In the genomic region with DNA sequence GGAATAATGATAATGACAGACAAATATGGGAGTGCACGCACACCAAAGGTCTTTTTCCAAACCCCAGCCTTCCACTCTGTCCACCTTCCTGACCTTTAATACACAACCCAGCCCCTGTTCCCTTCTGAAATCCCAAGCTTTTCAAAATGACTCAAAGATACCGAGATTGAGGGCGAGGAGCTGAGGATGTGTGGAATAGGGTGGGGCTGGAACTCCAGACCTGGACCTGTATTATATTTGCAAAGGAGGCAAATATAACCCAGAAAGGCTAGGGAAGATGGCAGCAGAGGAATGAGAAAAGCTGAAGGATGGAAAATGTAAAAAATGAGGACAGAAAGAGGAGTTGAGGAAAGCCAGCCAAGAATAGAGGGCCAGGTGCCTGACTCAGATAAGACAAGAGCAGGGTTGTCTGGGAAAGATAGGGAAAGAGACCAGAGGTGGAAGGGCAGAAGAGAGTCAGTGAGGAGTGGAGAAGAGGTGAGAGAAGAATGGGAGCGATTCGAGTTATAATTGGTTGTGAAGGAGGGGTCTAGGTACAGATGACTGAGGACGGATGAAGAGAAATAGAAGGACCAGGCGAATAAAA, we compare ENCODE assay signal across 9 cellular contexts. TPM values are rescaled to one million over a fixed set of nuclear protein-coding genes. Genes with fewer than 3 reads are reported as not detected.
A peak's percentile ranks its signal among the peaks of the same experiment; 100 is the strongest.
DNase-seq lines count a peak whose midpoint lies in the region; ATAC-seq and TF ChIP-seq lines count a peak whose summit lies in the region.
"Had no signal": no experiment of that assay in that cellular context is flagged by ENCODE, and none has a peak within 500 bp of the region (broad histone marks: within the 10 kb centered on the region; RNA-seq: fewer than 3 reads in every experiment).

No MANE protein-coding gene starts in this region.

- H3K27ac Mint-ChIP-seq in Calu3 (ENCODE audit: unreplicated experiment) = peak overlapping the region; percentile 34

- H2AFZ ChIP-seq in MM.1S (ENCODE audit: low read length) = no peak overlapping the region
- peak overlapping the region; percentile 73 for H2AFZ ChIP-seq in mammary epithelial cell (ENCODE audit: low read depth, low read length)

- CTCF ChIA-PET in Calu3 (lab: Charles Lee) (interaction anchor here (1.5 to 2.5 kb wide), 3 partner anchors 12 to 87 kb away, joined by 4 to 24 read pairs (median 8); a partner anchor contains a TSS), mammary epithelial cell (lab: Charles Lee; ENCODE audit: low non-redundant PET) (interaction anchor here (0.7 kb wide), 1 partner anchor 200 kb away, joined by 3 read pairs; no protein-coding TSS in a partner anchor)

- no peaks in the 10 kb centered on the region for H3K9me2 ChIP-seq in MM.1S (replicated peaks; ENCODE audit: insufficient read depth, low read length)

- H3K4me3 ChIP-seq in MM.1S (ENCODE audit: low read length) (no peak overlapping the region), mammary epithelial cell (replicated peaks in 1 of 3; ENCODE audit: insufficient read depth in 1 of 3, low read depth in 2 of 3, low read length in 3 of 3) (peak overlapping the region; percentile 43 to 76 (median 47)), muscle layer of duodenum (ENCODE audit: low read depth in 1 of 2, low read length in 2 of 2) (peak overlapping the region; percentile 59 to 63)

- H3K27ac ChIP-seq in MM.1S (ENCODE audit: low read length) = no peak overlapping the region
- peak overlapping the region; percentile 54 for H3K27ac ChIP-seq in mammary epithelial cell (ENCODE audit: insufficient read depth, low read depth, low read length)
- peak overlapping the region; percentile 73 for H3K27ac ChIP-seq in muscle layer of duodenum (ENCODE audit: low read length)

- H3K4me3 Mint-ChIP-seq in Calu3 (ENCODE audit: low read depth, unreplicated experiment) = peak overlapping the region; percentile 81

- H3K9me3 ChIP-seq in MM.1S (replicated peaks; ENCODE audit: insufficient read depth, low read length) (no peaks in the 10 kb centered on the region), mammary epithelial cell (replicated peaks; ENCODE audit: insufficient read depth, low read length) (no peaks in the 10 kb centered on the region), muscle layer of duodenum (ENCODE audit: control insufficient read depth in 1 of 2, low read length in 2 of 2) (no peaks in the 10 kb centered on the region)

- H4K20me1 ChIP-seq in MM.1S (ENCODE audit: insufficient read depth, low read length) (no peaks in the 10 kb centered on the region), mammary epithelial cell (ENCODE audit: insufficient read depth, low read length) (no peaks in the 10 kb centered on the region)

- dilution Hi-C loops in mammary epithelial cell (cut with HindIII; ENCODE audit: low sequenced_read_pairs) = loop anchor here (5.0 kb wide), 1 partner anchor 67 kb away; no protein-coding TSS in a partner anchor

- WGBS in mammary epithelial cell (ENCODE audit: low coverage, missing lambda C conversion rate) = 14% methylated on average over 7 of the region's 7 CpGs

- peaks cover 50% of the 10 kb centered on the region for H3K36me3 Mint-ChIP-seq in Calu3 (ENCODE audit: insufficient read depth, unreplicated experiment)

- H3K4me1 ChIP-seq in MM.1S (ENCODE audit: low read length) (peaks cover 16% of the 10 kb centered on the region), mammary epithelial cell (ENCODE audit: insufficient read depth, low read length) (peaks cover 33% of the 10 kb centered on the region), muscle layer of duodenum (ENCODE audit: control insufficient read depth in 1 of 2, insufficient read depth in 2 of 2, low read length in 2 of 2) (peaks cover 8 to 38% of the 10 kb centered on the region in 2 donors)

- H3K9ac ChIP-seq in MM.1S (ENCODE audit: low read length) (no peak overlapping the region), mammary epithelial cell (ENCODE audit: insufficient read depth, low read length) (no peak overlapping the region)

- no TSS peak for BruUV-seq in Calu3 (replicated peaks; lab: Mats Ljungman, UMichigan)
- BruUV-seq in mammary epithelial cell (replicated peaks; lab: Mats Ljungman, UMichigan) = TSS peak; percentile 57

- peaks cover 10% of the 10 kb centered on the region; the same call in 1 of the 2 replicates for H3F3A ChIP-seq in MM.1S (ENCODE audit: insufficient read depth, low read length)

- H3K4me1 Mint-ChIP-seq in Calu3 (ENCODE audit: low read depth, unreplicated experiment) = peaks cover 40% of the 10 kb centered on the region

- TF ChIP-seq CTCF in Calu3 (IDR thresholded peaks at IDR 0.05; ENCODE audit: unreplicated experiment) = no peak
- no peak for TF ChIP-seq CTCF in MM.1S (IDR thresholded peaks at IDR 0.05; ENCODE audit: low read length)
- TF ChIP-seq CTCF in mammary epithelial cell (conservative IDR thresholded peaks at IDR 0.05 in 1 of 2, IDR thresholded peaks at IDR 0.05 in 1 of 2; ENCODE audit: extremely low read depth in 1 of 2, insufficient read depth in 1 of 2, low read depth in 1 of 2, low read length in 2 of 2) = no peak

- no peak for DNase-seq in Calu3
- no peak for DNase-seq in MM.1S
- peak; percentile 24 for DNase-seq in mammary epithelial cell
- no peak for DNase-seq in COR-L47 (lab: John Stamatoyannopoulos, UW)
- DNase-seq in NCI-H2081 treated with DMSO at 0.1 percent for 48 hours (lab: John Stamatoyannopoulos, UW) = no peak

- H3K36me3 ChIP-seq in MM.1S (replicated peaks; ENCODE audit: insufficient read depth, low read length) = no peaks in the 10 kb centered on the region
- no peaks in the 10 kb centered on the region for H3K36me3 ChIP-seq in mammary epithelial cell (ENCODE audit: insufficient read depth, low read length)
- H3K36me3 ChIP-seq in muscle layer of duodenum (ENCODE audit: control insufficient read depth in 1 of 2, insufficient read depth in 2 of 2, low read length in 2 of 2) = peaks cover 0 to 7% of the 10 kb centered on the region in 2 donors

- H3K79me2 ChIP-seq in MM.1S (ENCODE audit: low read length) (no peaks in the 10 kb centered on the region), mammary epithelial cell (ENCODE audit: insufficient read depth, low read length) (peaks cover 32% of the 10 kb centered on the region)

- H3K9me3 Mint-ChIP-seq in Calu3 (ENCODE audit: low read depth, unreplicated experiment) = peaks cover 2% of the 10 kb centered on the region

- peaks cover 31% of the 10 kb centered on the region for H3K27me3 Mint-ChIP-seq in Calu3 (ENCODE audit: unreplicated experiment)

- ATAC-seq in GM18907 (IDR thresholded peaks at IDR 0.05; ENCODE audit: unreplicated experiment) (no peak), HG03571 (IDR thresholded peaks at IDR 0.05; ENCODE audit: unreplicated experiment) (no peak)

- intact Hi-C loops in Calu3 (cut with micrococcal nuclease; ENCODE audit: unreplicated experiment) = no loop called here
- intact Hi-C loops in mammary epithelial cell (cut with micrococcal nuclease) = loop anchor here (1.0 to 5.0 kb wide), 2 partner anchors 12 to 78 kb away; a partner anchor contains a TSS

- H3K27me3 ChIP-seq in MM.1S (replicated peaks; ENCODE audit: insufficient read depth, low read length) (peaks cover 13% of the 10 kb centered on the region), mammary epithelial cell (ENCODE audit: insufficient read depth, low read length) (no peaks in the 10 kb centered on the region), muscle layer of duodenum (ENCODE audit: low read depth, low read length) (no peaks in the 10 kb centered on the region)

- H3K4me2 ChIP-seq in MM.1S (ENCODE audit: low read depth, low read length) (peak overlapping the region; percentile 70; the same call in 1 of the 2 replicates), mammary epithelial cell (ENCODE audit: insufficient read depth, low read depth, low read length) (peak overlapping the region; percentile 89)

- in situ Hi-C loops in mammary epithelial cell (cut with MboI; ENCODE audit: low sequenced_read_pairs in 2 of 2) = no loop called here

RNA-seq across cellular contexts. Expression of a gene that starts 1.0 kb away (rescaled TPM):
- 53.5 and 62.9 TPM in 2 replicates for total RNA-seq in Calu3 (2022)
- total RNA-seq in mammary epithelial cell = 100 to 1,000 TPM in 1 of 2 donors, 10 to 100 TPM in 1; 56.5 to 365 TPM
- 199 TPM for polyA plus RNA-seq in mammary epithelial cell
- polyA minus RNA-seq in mammary epithelial cell = 356 TPM

RNA-seq across cellular contexts. Expression of a gene that starts 7.2 kb away (rescaled TPM):
- total RNA-seq in Calu3 (2022) (0.34 TPM in 1 of 2 replicates, not detected in the other), mammary epithelial cell (1 to 10 TPM in 1 of 2 donors, under 1 TPM in 1; 0.67 to 1.3 TPM)
- polyA plus RNA-seq in mammary epithelial cell = 0.33 TPM
- not detected for polyA minus RNA-seq in mammary epithelial cell

RNA-seq across cellular contexts. Expression of a gene that starts 12.2 kb away (rescaled TPM):
- 176 and 183 TPM in 2 replicates for total RNA-seq in Calu3 (2022)
- total RNA-seq in mammary epithelial cell = 100 to 1,000 TPM; 233 to 294 TPM
- polyA plus RNA-seq in mammary epithelial cell = 425 TPM
- 387 TPM for polyA minus RNA-seq in mammary epithelial cell

RNA-seq across cellular contexts. Expression of a gene that starts 24.2 kb away (rescaled TPM):
- total RNA-seq in Calu3 (2022) = not detected in 2 replicates
- total RNA-seq in mammary epithelial cell = 1 to 10 TPM in 1 of 2 donors, under 1 TPM in 1; 0.17 to 1.8 TPM
- polyA plus RNA-seq in mammary epithelial cell = 0.60 TPM
- not detected for polyA minus RNA-seq in mammary epithelial cell
- total RNA-seq: NCI-H460 had no signal

RNA-seq across cellular contexts. Expression of a gene that starts 41.3 kb away (rescaled TPM):
- total RNA-seq in Calu3 (2022) = 47.3 and 55.3 TPM in 2 replicates
- 10 to 100 TPM; 54.2 to 57.2 TPM for total RNA-seq in mammary epithelial cell
- 96.9 TPM for polyA plus RNA-seq in mammary epithelial cell
- polyA minus RNA-seq in mammary epithelial cell = 48.0 TPM
